9 cellular contexts compared by ENCODE assay signal in genomic region chr17:57940217-57940616, GRCh38. TPM values are rescaled to one million over a fixed set of nuclear protein-coding genes. Genes with fewer than 3 reads are reported as not detected.
DNase-seq lines count a peak whose midpoint lies in the region; ATAC-seq, FAIRE-seq and TF ChIP-seq lines count a peak whose summit lies in the region.
"Had no signal": no experiment of that assay in that cellular context is flagged by ENCODE, and none has a peak within 500 bp of the region (broad histone marks: within the 10 kb centered on the region; RNA-seq: fewer than 3 reads in every experiment).

No MANE protein-coding gene starts in this region.

- 26% methylated on average over 5 of the region's 5 CpGs; no CpG with 5 or more reads in 1 of the 2 donors for WGBS in gastroesophageal sphincter (ENCODE audit: low coverage in 1 of 2), 2 donors

- peaks cover 64% of the 10 kb centered on the region for H3K27me3 Mint-ChIP-seq in stimulated activated memory B cell treated with anti-CD40 and anti-IgM and Interleukin-4, amounts not matched to agents 10 μg/mL and 1 μg/mL and 100 μg/mL, for 72 hours

- H3K4me1 ChIP-seq in gastroesophageal sphincter (peaks cover 25 to 100% (median 74%) of the 10 kb centered on the region in 3 donors), foreskin keratinocyte (peaks cover 37% of the 10 kb centered on the region)

- TF ChIP-seq POLR2A in gastroesophageal sphincter (IDR thresholded peaks at IDR 0.05) = no peak

- H3K9me3 ChIP-seq in gastroesophageal sphincter = no peaks in the 10 kb centered on the region

- no peaks in the 10 kb centered on the region for H3K27me3 ChIP-seq in gastroesophageal sphincter
- H3K27me3 ChIP-seq in foreskin keratinocyte = no peaks in the 10 kb centered on the region

- H3K27ac Mint-ChIP-seq in stimulated activated memory B cell treated with anti-CD40 and anti-IgM and Interleukin-4, amounts not matched to agents 10 μg/mL and 1 μg/mL and 100 μg/mL, for 72 hours = no peak overlapping the region

- ATAC-seq in gastroesophageal sphincter (no peak), foreskin keratinocyte (no peak)
- no peak for ATAC-seq in stimulated activated memory B cell treated with anti-CD40 and anti-IgM and Interleukin-4, amounts not matched to agents 10 μg/mL and 1 μg/mL and 100 μg/mL, for 72 hours

- TF ChIP-seq CTCF in gastroesophageal sphincter (IDR thresholded peaks at IDR 0.05) (no peak), foreskin keratinocyte (conservative IDR thresholded peaks at IDR 0.05) (no peak)

- no peaks in the 10 kb centered on the region for H3K36me3 Mint-ChIP-seq in stimulated activated memory B cell treated with anti-CD40 and anti-IgM and Interleukin-4, amounts not matched to agents 10 μg/mL and 1 μg/mL and 100 μg/mL, for 72 hours

- H3K36me3 ChIP-seq in gastroesophageal sphincter = no peaks in the 10 kb centered on the region

- H3K4me3 ChIP-seq in gastroesophageal sphincter = no peak overlapping the region

- H3K4me3 Mint-ChIP-seq in stimulated activated memory B cell treated with anti-CD40 and anti-IgM and Interleukin-4, amounts not matched to agents 10 μg/mL and 1 μg/mL and 100 μg/mL, for 72 hours = peak overlapping the region; percentile 40

- DNase-seq in NCI-H2029 treated with DMSO at 0.1 percent for 48 hours (lab: John Stamatoyannopoulos, UW) = peak; percentile 89
- DNase-seq in NCI-H2029 (lab: John Stamatoyannopoulos, UW) = no peak
- peak; percentile 87 for DNase-seq in NCI-H69 (lab: John Stamatoyannopoulos, UW)
- DNase-seq in foreskin keratinocyte = no peak
- DNase-seq in urothelium cell line (ENCODE audit: low spot score) = no peak
- no peak for DNase-seq in NOMO-1 treated with DMSO at 0.1 percent for 48 hours (lab: John Stamatoyannopoulos, UW; ENCODE audit: unreplicated experiment)
- DNase-seq: occipital lobe had no signal

- peaks cover 40% of the 10 kb centered on the region for H3K4me1 Mint-ChIP-seq in stimulated activated memory B cell treated with anti-CD40 and anti-IgM and Interleukin-4, amounts not matched to agents 10 μg/mL and 1 μg/mL and 100 μg/mL, for 72 hours

- H3K27ac ChIP-seq in gastroesophageal sphincter (peak overlapping the region; percentile 88 to 100 (median 98)), foreskin keratinocyte (no peak overlapping the region)

- no peak for FAIRE-seq in urothelium cell line (lab: Jason Lieb, UNC)

- no peaks in the 10 kb centered on the region for H3K9me3 Mint-ChIP-seq in stimulated activated memory B cell treated with anti-CD40 and anti-IgM and Interleukin-4, amounts not matched to agents 10 μg/mL and 1 μg/mL and 100 μg/mL, for 72 hours

- TF ChIP-seq EP300 in gastroesophageal sphincter (IDR thresholded peaks at IDR 0.05) = no peak

RNA-seq across cellular contexts. Expression of gene CUEDC1, which starts 15.0 kb away (rescaled TPM):
- total RNA-seq in gastroesophageal sphincter (10 to 100 TPM; 35.7 to 60.3 (median 45.6) TPM), foreskin keratinocyte (11.6 and 13.1 TPM in 2 replicates)
- polyA plus RNA-seq in foreskin keratinocyte = 16.6 TPM in 2 replicates

RNA-seq across cellular contexts. Expression of gene VEZF1, which starts 47.8 kb away (rescaled TPM):
- 100 to 1,000 TPM; 115 to 148 (median 132) TPM for total RNA-seq in gastroesophageal sphincter
- total RNA-seq in foreskin keratinocyte = 40.2 and 42.4 TPM in 2 replicates
- 9.6 and 12.2 TPM in 2 replicates for polyA plus RNA-seq in foreskin keratinocyte

Comparison
In these comparisons a context has a peak if more than half of its experiments do, and no peak if none do; other contexts are left out.
1. DNase-seq: peak in NCI-H2029 treated with DMSO at 0.1 percent for 48 hours (single experiment) and NCI-H69 (single experiment); none in NCI-H2029 (single experiment), foreskin keratinocyte (0 of 2), urothelium cell line (single experiment) and NOMO-1 treated with DMSO at 0.1 percent for 48 hours (single experiment).